24 cellular contexts compared by ENCODE assay signal in genomic region chr6:15926256-15926655, GRCh38.
"Had no signal": no experiment of that assay in that cellular context is flagged by ENCODE, and none has a peak within 500 bp of the region (broad histone marks: within the 10 kb centered on the region; RNA-seq: fewer than 3 reads in every experiment).

No MANE protein-coding gene starts in this region.

- DNase-seq: activated CD4-positive, alpha-beta T cell treated with anti-CD3 and anti-CD28 coated beads, Interleukin-2, amount 10 ng/mL, durations not matched to agents 7 days and 5 days; activated CD4-positive, CD25-positive, alpha-beta regulatory T cell treated with anti-CD3 and anti-CD28 coated beads, Interleukin-2, amount 50 U/mL, for 72 hours; activated gamma-delta T cell treated with Interleukin-2 at 50 U/mL for 16 hours; activated T-cell treated with anti-CD3 and anti-CD28 coated beads, Interleukin-2, amount 50 U/mL, for 1 hour; aorta; brain microvascular endothelial cell; caudate nucleus; dermis blood vessel endothelial cell; effector memory CD4-positive, alpha-beta T cell; foreskin keratinocyte; glutamatergic neuron; hippocampal formation; left ventricle myocardium inferior; naive thymus-derived CD8-positive, alpha-beta T cell; retina; stimulated activated CD4-positive, alpha-beta T cell treated with anti-CD3 and anti-CD28 coated beads, Interleukin-4, amount 100 ng/mL, for 24 hours; stimulated activated naive CD4-positive, alpha-beta T cell treated with Interleukin-2 at 50 U/mL for 16 hours; substantia nigra; tibial artery; WERI-Rb-1 had no signal

- H3K4me2 ChIP-seq: neural progenitor cell had no signal

- H3K27ac Mint-ChIP-seq: activated CD4-positive, alpha-beta T cell treated with anti-CD3 and anti-CD28 coated beads, Interleukin-2, amount 10 ng/mL, durations not matched to agents 7 days and 5 days; activated naive CD4-positive, alpha-beta T cell treated with anti-CD3 and anti-CD28 coated beads, Interleukin-2, amount 50 U/mL, for 24 hours; mesothelial cell of epicardium; neural progenitor cell; T-helper 2 cell treated with Interferon-gamma antibody and Interleukin-4, amounts not matched to agents 5 μg/mL and 100 μg/mL, for 36 hours had no signal

- H3K9ac ChIP-seq: neural progenitor cell had no signal

- H3K27me3 Mint-ChIP-seq: activated CD4-positive, alpha-beta T cell treated with anti-CD3 and anti-CD28 coated beads, Interleukin-2, amount 10 ng/mL, durations not matched to agents 7 days and 5 days; activated naive CD4-positive, alpha-beta T cell treated with anti-CD3 and anti-CD28 coated beads, Interleukin-2, amount 50 U/mL, for 24 hours had no signal

- H3K4me3 ChIP-seq: left ventricle myocardium inferior, neural progenitor cell, tibial artery had no signal

- H2AFZ ChIP-seq: neural progenitor cell had no signal

- H3K4me1 Mint-ChIP-seq: activated CD4-positive, alpha-beta T cell treated with anti-CD3 and anti-CD28 coated beads, Interleukin-2, amount 10 ng/mL, durations not matched to agents 7 days and 5 days; activated naive CD4-positive, alpha-beta T cell treated with anti-CD3 and anti-CD28 coated beads, Interleukin-2, amount 50 U/mL, for 24 hours had no signal

- H3K4me3 Mint-ChIP-seq: activated CD4-positive, alpha-beta T cell treated with anti-CD3 and anti-CD28 coated beads, Interleukin-2, amount 10 ng/mL, durations not matched to agents 7 days and 5 days; activated naive CD4-positive, alpha-beta T cell treated with anti-CD3 and anti-CD28 coated beads, Interleukin-2, amount 50 U/mL, for 24 hours; mesothelial cell of epicardium; naive thymus-derived CD8-positive, alpha-beta T cell; neural progenitor cell; T-helper 2 cell treated with Interferon-gamma antibody and Interleukin-4, amounts not matched to agents 5 μg/mL and 100 μg/mL, for 36 hours had no signal

- H3K36me3 ChIP-seq: brain microvascular endothelial cell, left ventricle myocardium inferior, neural progenitor cell, tibial artery, WERI-Rb-1 had no signal

- ATAC-seq: foreskin keratinocyte; naive thymus-derived CD8-positive, alpha-beta T cell had no signal

- H3K27me3 ChIP-seq: brain microvascular endothelial cell, foreskin keratinocyte, neural progenitor cell, tibial artery had no signal

- H3K4me1 ChIP-seq: foreskin keratinocyte, left ventricle myocardium inferior, neural progenitor cell, tibial artery had no signal

- H3K27ac ChIP-seq: brain microvascular endothelial cell, foreskin keratinocyte, left ventricle myocardium inferior, neural progenitor cell, tibial artery, WERI-Rb-1 had no signal

- H3K36me3 Mint-ChIP-seq: activated naive CD4-positive, alpha-beta T cell treated with anti-CD3 and anti-CD28 coated beads, Interleukin-2, amount 50 U/mL, for 24 hours; neural progenitor cell had no signal
